Comparison of ENCODE assay signal across 19 cellular contexts in genomic region chr3:89434621-89435380, GRCh38.
"Had no signal": no experiment of that assay in that cellular context is flagged by ENCODE, and none has a peak within 500 bp of the region (broad histone marks: within the 10 kb centered on the region; RNA-seq: fewer than 3 reads in every experiment).

No MANE protein-coding gene starts in this region.

- H3K27me3 ChIP-seq: testis had no signal

- H3K4me3 ChIP-seq: lung, mucosa of descending colon, testis had no signal

- DNase-seq: activated CD8-positive, alpha-beta memory T cell treated with anti-CD3 and anti-CD28 coated beads, Interleukin-2, amount 10 ng/mL, durations not matched to agents 7 days and 5 days; activated effector memory CD4-positive, alpha-beta T cell treated with anti-CD3 and anti-CD28 coated beads, Interleukin-2, amount 50 U/mL, for 16 hours; activated T-cell treated with anti-CD3 and anti-CD28 coated beads, Interleukin-2, amount 50 U/mL, for 24 hours; endodermal cell; erythroblast; glutamatergic neuron; immature natural killer cell; left colon; mucosa of descending colon; stimulated activated CD4-positive, alpha-beta T cell treated with anti-CD3 and anti-CD28 coated beads, Interleukin-4, amount 100 ng/mL, for 24 hours; stimulated activated naive CD8-positive, alpha-beta T cell treated with anti-CD3 and anti-CD28 coated beads, Interleukin-15, amount 100 ng/mL, for 72 hours; SW 1271; testis had no signal

- H3K36me3 Mint-ChIP-seq: activated CD8-positive, alpha-beta memory T cell treated with anti-CD3 and anti-CD28 coated beads, Interleukin-2, amount 10 ng/mL, durations not matched to agents 7 days and 5 days; activated naive CD8-positive, alpha-beta T cell; immature natural killer cell; naive thymus-derived CD8-positive, alpha-beta T cell had no signal

- H3K27ac Mint-ChIP-seq: activated CD8-positive, alpha-beta memory T cell treated with anti-CD3 and anti-CD28 coated beads, Interleukin-2, amount 10 ng/mL, durations not matched to agents 7 days and 5 days; activated naive CD8-positive, alpha-beta T cell; activated T-cell treated with anti-CD3 and anti-CD28 coated beads, Interleukin-2, amount 50 U/mL, for 24 hours; endodermal cell; immature natural killer cell; naive thymus-derived CD8-positive, alpha-beta T cell; stimulated activated naive CD8-positive, alpha-beta T cell treated with anti-CD3 and anti-CD28 coated beads, Interleukin-15, amount 100 ng/mL, for 72 hours; T-helper 2 cell treated with Interferon-gamma antibody and Interleukin-4, amounts not matched to agents 5 μg/mL and 100 μg/mL, for 36 hours had no signal

- H3K27ac ChIP-seq: testis had no signal

- H3K4me3 Mint-ChIP-seq: activated CD8-positive, alpha-beta memory T cell treated with anti-CD3 and anti-CD28 coated beads, Interleukin-2, amount 10 ng/mL, durations not matched to agents 7 days and 5 days; activated naive CD8-positive, alpha-beta T cell; activated T-cell treated with anti-CD3 and anti-CD28 coated beads, Interleukin-2, amount 50 U/mL, for 24 hours; central memory CD8-positive, alpha-beta T cell; endodermal cell; immature natural killer cell; naive thymus-derived CD8-positive, alpha-beta T cell; stimulated activated naive CD8-positive, alpha-beta T cell treated with anti-CD3 and anti-CD28 coated beads, Interleukin-15, amount 100 ng/mL, for 72 hours; T-helper 2 cell treated with Interferon-gamma antibody and Interleukin-4, amounts not matched to agents 5 μg/mL and 100 μg/mL, for 36 hours had no signal

- H3K27me3 Mint-ChIP-seq: activated CD8-positive, alpha-beta memory T cell treated with anti-CD3 and anti-CD28 coated beads, Interleukin-2, amount 10 ng/mL, durations not matched to agents 7 days and 5 days; activated naive CD8-positive, alpha-beta T cell; activated T-cell treated with anti-CD3 and anti-CD28 coated beads, Interleukin-2, amount 50 U/mL, for 24 hours; central memory CD8-positive, alpha-beta T cell; naive thymus-derived CD8-positive, alpha-beta T cell; stimulated activated naive CD8-positive, alpha-beta T cell treated with anti-CD3 and anti-CD28 coated beads, Interleukin-15, amount 100 ng/mL, for 72 hours had no signal

- H3K9me3 ChIP-seq: mucosa of descending colon, testis had no signal

- H3K4me1 ChIP-seq: testis had no signal

- ATAC-seq: activated CD4-positive, CD25-positive, alpha-beta regulatory T cell treated with anti-CD3 and anti-CD28 coated beads, Interleukin-2, amount 50 U/mL, for 24 hours; activated CD8-positive, alpha-beta memory T cell treated with anti-CD3 and anti-CD28 coated beads, Interleukin-2, amount 10 ng/mL, durations not matched to agents 7 days and 5 days; left colon; mucosa of descending colon; naive thymus-derived CD8-positive, alpha-beta T cell; stimulated activated naive CD8-positive, alpha-beta T cell treated with anti-CD3 and anti-CD28 coated beads, Interleukin-15, amount 100 ng/mL, for 72 hours had no signal

- H3K9me3 Mint-ChIP-seq: endodermal cell; stimulated activated naive CD8-positive, alpha-beta T cell treated with anti-CD3 and anti-CD28 coated beads, Interleukin-15, amount 100 ng/mL, for 72 hours had no signal

- H3K4me1 Mint-ChIP-seq: activated CD8-positive, alpha-beta memory T cell treated with anti-CD3 and anti-CD28 coated beads, Interleukin-2, amount 10 ng/mL, durations not matched to agents 7 days and 5 days; central memory CD8-positive, alpha-beta T cell; endodermal cell; immature natural killer cell; naive thymus-derived CD8-positive, alpha-beta T cell; stimulated activated naive CD8-positive, alpha-beta T cell treated with anti-CD3 and anti-CD28 coated beads, Interleukin-15, amount 100 ng/mL, for 72 hours had no signal
